Comparison of ENCODE assay signal across 20 cellular contexts in genomic region chr12:3192221-3192620, GRCh38.
"Had no signal": no experiment of that assay in that cellular context is flagged by ENCODE, and none has a peak within 500 bp of the region (broad histone marks: within the 10 kb centered on the region; RNA-seq: fewer than 3 reads in every experiment).

No MANE protein-coding gene starts in this region.

- H3K4me3 Mint-ChIP-seq: IgD-negative memory B cell had no signal

- H3K9me3 Mint-ChIP-seq: IgD-negative memory B cell had no signal

- DNase-seq: Kasumi-1, MM.1S, NCI-H1092 treated with DMSO at 0.1 percent for 48 hours, NCI-H1436, NCI-H187, NCI-H2029, NCI-H2081 treated with DMSO at 0.1 percent for 48 hours, NCI-H2171, NCI-H226, NCI-H446, NCI-H510A, NCI-H524 treated with DMSO at 0.1 percent for 48 hours, NCI-H69, NCI-H774, Right ventricle myocardium superior, RPMI8226, SK-N-SH had no signal

- H3K4me3 ChIP-seq: K562 had no signal

- H3K27ac ChIP-seq: KMS-11 had no signal

- H3K4me2 ChIP-seq: KMS-11, SK-N-SH had no signal

- ATAC-seq: K562 had no signal

- H3K9me3 ChIP-seq: SK-N-SH had no signal

- H3K27ac Mint-ChIP-seq: IgD-negative memory B cell had no signal
